ENCODE assay signal across 8 cellular contexts in the genomic region with DNA sequence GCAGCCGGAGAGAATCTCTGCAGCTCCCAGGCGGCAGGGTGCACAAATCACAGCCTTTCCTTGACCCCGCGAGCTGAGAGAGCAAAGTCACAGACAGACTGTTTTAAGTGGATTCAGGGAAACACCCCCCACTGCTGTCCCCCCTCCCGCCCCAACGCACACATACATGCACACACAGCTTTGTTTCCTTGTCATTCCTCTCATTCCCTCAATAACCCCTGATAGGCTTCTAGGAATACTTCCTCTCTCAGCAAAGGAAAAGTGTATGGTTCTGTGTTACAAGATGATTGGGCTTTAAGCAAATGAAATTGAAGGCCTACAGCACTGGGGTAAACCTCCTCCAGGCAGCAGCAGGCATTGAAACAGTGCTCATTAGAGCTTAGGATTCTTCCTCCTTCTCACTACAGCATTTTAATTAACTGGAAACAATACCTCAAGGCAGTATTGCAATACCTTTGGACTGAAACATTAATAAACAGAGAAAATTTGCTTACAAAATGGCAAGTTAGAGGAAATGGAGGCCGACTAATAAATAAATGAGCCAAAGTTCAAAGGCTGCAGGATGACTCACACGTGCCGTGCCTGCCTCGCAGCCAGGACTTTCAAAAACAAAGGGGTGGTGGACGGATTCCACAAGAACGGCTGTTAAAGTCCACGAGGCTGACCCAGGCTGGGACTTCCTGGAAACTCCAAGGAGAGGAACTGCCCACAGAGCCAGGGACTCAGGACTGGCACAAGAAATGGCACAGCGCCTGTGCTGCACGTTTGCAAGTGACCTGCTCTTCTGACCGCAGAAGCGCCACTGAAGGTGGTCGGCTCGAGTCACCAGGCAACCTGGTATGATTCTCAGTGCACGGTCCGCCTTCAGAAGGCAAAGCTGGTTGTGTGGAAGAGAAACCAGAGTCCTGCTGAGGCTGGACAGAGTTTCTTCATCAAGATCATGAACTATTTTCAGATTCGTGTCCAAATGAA.
DNase-seq lines count a peak whose midpoint lies in the region; ATAC-seq, FAIRE-seq and TF ChIP-seq lines count a peak whose summit lies in the region.

No MANE protein-coding gene starts in this region.

- H3K36me3 Mint-ChIP-seq in MCF 10A (ENCODE audit: insufficient read depth, unreplicated experiment) (peaks cover 4% of the 10 kb centered on the region), memory B cell (no peaks in the 10 kb centered on the region)

- 46% methylated on average over 20 of the region's 22 CpGs; no CpG with 5 or more reads in 1 of the 2 donors for WGBS in transverse colon (ENCODE audit: low coverage in 1 of 2), 2 donors

- peaks cover 15 to 21% (median 20%) of the 10 kb centered on the region in 4 donors for H3K4me1 ChIP-seq in transverse colon

- DNase-seq in AG08396 (ENCODE audit: low spot score) (peak; percentile 84), MCF 10A (ENCODE audit: unreplicated experiment) (peak; percentile 78), memory B cell (ENCODE audit: low spot score in 2 of 2) (no peak), transverse colon (peak; percentile 79), NCI-H2227 (lab: John Stamatoyannopoulos, UW; ENCODE audit: unreplicated experiment) (no peak), D721Med (ENCODE audit: insufficient read length, low spot score) (no peak), GM19238 (ENCODE audit: insufficient read length, low spot score) (no peak)

- peak; percentile 7 for TF ChIP-seq CTCF in MCF 10A (IDR thresholded peaks at IDR 0.05; ENCODE audit: unreplicated experiment)
- TF ChIP-seq CTCF in transverse colon (IDR thresholded peaks at IDR 0.05), result no peak
- no peak for TF ChIP-seq CTCF in D721Med (IDR thresholded peaks at IDR 0.05; ENCODE audit: insufficient read depth, missing control alignments)

- CTCF ChIA-PET in MCF 10A (lab: Yijun Ruan, JAX), result interaction anchor here (1.1 kb wide), 1 partner anchor 374 kb away, joined by 4 read pairs; no protein-coding TSS in a partner anchor

- H3K4me3 ChIP-seq in transverse colon, result no peak overlapping the region

- H3K9me3 Mint-ChIP-seq in MCF 10A (ENCODE audit: unreplicated experiment) (no peaks in the 10 kb centered on the region), memory B cell (no peaks in the 10 kb centered on the region)

- no peaks in the 10 kb centered on the region for H3K9me3 ChIP-seq in transverse colon

- H3K4me1 Mint-ChIP-seq in MCF 10A (ENCODE audit: insufficient read depth, unreplicated experiment) (peaks cover 24% of the 10 kb centered on the region), memory B cell (peaks cover 26% of the 10 kb centered on the region)

- intact Hi-C loops in MCF 10A (cut with micrococcal nuclease), result loop anchor here (2.0 kb wide), 1 partner anchor 395 kb away; no protein-coding TSS in a partner anchor
- intact Hi-C loops in transverse colon (cut with DNase I; ENCODE audit: low total_unique reads), result loop anchor here (5.0 to 10.0 kb wide), 2 partner anchors 123 to 390 kb away; no protein-coding TSS in a partner anchor

- H3K27me3 Mint-ChIP-seq in MCF 10A (ENCODE audit: insufficient read depth, unreplicated experiment) (no peaks in the 10 kb centered on the region), memory B cell (peaks cover 3% of the 10 kb centered on the region)

- no peak for FAIRE-seq in D721Med (lab: Jason Lieb, UNC)

- TF ChIP-seq RAD21 in Ishikawa (IDR thresholded peaks at IDR 0.05; ENCODE audit: low read depth), result no peak

- H3K27me3 ChIP-seq in transverse colon, result no peaks in the 10 kb centered on the region

- no peak for ATAC-seq in memory B cell (ENCODE audit: low read depth)

- H3K27ac ChIP-seq in transverse colon, result peak overlapping the region; percentile 57 to 73 (median 65)

- H3K4me3 Mint-ChIP-seq in MCF 10A (ENCODE audit: unreplicated experiment), result no peak overlapping the region
- peak overlapping the region; percentile 59 for H3K4me3 Mint-ChIP-seq in memory B cell

- H3K27ac Mint-ChIP-seq in MCF 10A (ENCODE audit: low read depth, unreplicated experiment) (peak overlapping the region; percentile 32), memory B cell (no peak overlapping the region)

- TF ChIP-seq EP300 in Ishikawa (IDR thresholded peaks at IDR 0.05; ENCODE audit: borderline replicate concordance) (no peak), transverse colon (IDR thresholded peaks at IDR 0.05; ENCODE audit: low read depth) (no peak)

- in situ Hi-C loops in transverse colon (cut with MboI; ENCODE audit: low pct_ligation_motif_present in 1 of 4, low pct_unique_long_range_greater_than_20kb in 1 of 4, low sequenced_read_pairs in 3 of 4), result loop anchor here in 2 of 4 donors (25.0 kb wide), 1 partner anchor 400 kb away; no protein-coding TSS in a partner anchor

- no TSS peak for BruUV-seq in MCF 10A (replicated peaks; lab: Mats Ljungman, UMichigan)

- no peaks in the 10 kb centered on the region for H3K36me3 ChIP-seq in transverse colon

- POLR2A ChIA-PET in MCF 10A (lab: Yijun Ruan, JAX), result interaction anchor here (0.5 to 1.3 kb wide), 4 partner anchors 10 to 52 kb away, joined by 3 to 8 read pairs (median 4); no protein-coding TSS in a partner anchor

- no peak for TF ChIP-seq POLR2A in transverse colon (IDR thresholded peaks at IDR 0.05)

TF ChIP-seq in Ishikawa, 13 proteins besides CTCF, POLR2A, EP300 and RAD21:
- TF ChIP-seq, protein P1, sequence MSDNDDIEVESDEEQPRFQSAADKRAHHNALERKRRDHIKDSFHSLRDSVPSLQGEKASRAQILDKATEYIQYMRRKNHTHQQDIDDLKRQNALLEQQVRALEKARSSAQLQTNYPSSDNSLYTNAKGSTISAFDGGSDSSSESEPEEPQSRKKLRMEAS (IDR thresholded peaks at IDR 0.05), result peak; percentile 71
- TF ChIP-seq TCF12 (IDR thresholded peaks at IDR 0.05; ENCODE audit: low read depth), result no peak

Comparison
In these comparisons a context has a peak if more than half of its experiments do, and no peak if none do; other contexts are left out.
1. DNase-seq: peak in AG08396 (single experiment), MCF 10A (single experiment) and transverse colon (single experiment); none in memory B cell (0 of 2), NCI-H2227 (single experiment), D721Med (single experiment) and GM19238 (single experiment).